ENCODE assay signal across 8 cellular contexts in the genomic region with DNA sequence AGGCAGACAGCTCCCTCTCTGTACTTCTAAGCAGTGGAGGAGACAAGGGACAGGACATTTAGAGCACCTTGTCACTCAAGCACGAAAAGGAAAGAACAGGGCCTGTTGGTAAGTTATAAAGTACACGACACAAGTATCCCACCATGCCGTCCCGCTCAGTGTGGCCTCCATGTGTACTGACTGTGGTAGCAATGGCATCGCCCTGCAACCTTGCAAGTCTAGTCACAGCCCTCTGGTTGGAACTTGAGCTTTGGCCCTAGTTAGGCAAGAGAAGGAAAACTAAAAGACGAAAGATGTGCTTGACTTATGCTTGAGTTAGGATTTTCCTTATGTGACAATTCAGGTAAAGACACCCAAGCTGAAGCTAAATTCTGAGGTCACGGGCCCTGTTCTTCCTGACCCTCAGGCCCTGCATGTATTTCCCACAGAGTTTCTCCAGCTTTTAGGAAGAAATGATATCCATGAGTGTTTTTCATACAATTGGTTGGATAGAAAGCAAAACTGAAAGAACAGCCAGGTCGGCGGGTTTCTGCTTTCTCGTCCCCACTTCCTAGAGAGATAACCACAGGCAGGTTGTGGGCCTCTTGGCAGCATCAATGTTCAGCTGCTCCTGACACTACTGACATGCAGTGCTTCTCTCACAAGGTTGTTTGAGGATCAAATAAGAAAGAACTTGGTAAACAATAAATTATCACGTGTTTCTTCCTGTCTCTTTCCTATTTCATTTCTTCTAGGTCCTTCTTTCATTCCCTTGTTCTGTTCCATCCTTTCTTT.
DNase-seq lines count a peak whose midpoint lies in the region; ATAC-seq and TF ChIP-seq lines count a peak whose summit lies in the region.

No MANE protein-coding gene starts in this region.

- no peak overlapping the region for H2BK15ac ChIP-seq in neuronal stem cell (ENCODE audit: low read length)

- H2BK120ac ChIP-seq in neuronal stem cell (ENCODE audit: low read depth, low read length) = no peak overlapping the region

- ATAC-seq in HG03066 (IDR thresholded peaks at IDR 0.05; ENCODE audit: low read depth, unreplicated experiment) (peak; percentile 87), sciatic nerve (no peak)
- peak; percentile 90 for ATAC-seq in activated CD8-positive, alpha-beta T cell treated with anti-CD3 and anti-CD28 coated beads for 36 hours

- no peak overlapping the region for H2BK12ac ChIP-seq in neuronal stem cell (ENCODE audit: low read length)

- H3K4me3 ChIP-seq in neuronal stem cell (ENCODE audit: low read length in 2 of 2) = no peak overlapping the region

- H3K27me3 Mint-ChIP-seq in activated CD8-positive, alpha-beta T cell treated with anti-CD3 and anti-CD28 coated beads for 36 hours = no peaks in the 10 kb centered on the region

- POLR2A ChIA-PET in activated CD8-positive, alpha-beta T cell treated with anti-CD3 and anti-CD28 coated beads for 36 hours (lab: Charles Lee) = no interaction called here

- no peak overlapping the region for H4K91ac ChIP-seq in neuronal stem cell (ENCODE audit: low read depth, low read length, poor library complexity)

- H3K4ac ChIP-seq in neuronal stem cell (ENCODE audit: low read length) = no peak overlapping the region

- H3K14ac ChIP-seq in neuronal stem cell (ENCODE audit: low read length) = no peak overlapping the region

- CTCF ChIA-PET in activated CD8-positive, alpha-beta T cell treated with anti-CD3 and anti-CD28 coated beads for 36 hours (lab: Charles Lee) = interaction anchor here (1.1 kb wide), 1 partner anchor 215 kb away, joined by 3 read pairs; no protein-coding TSS in a partner anchor

- no peak overlapping the region for H3K27ac ChIP-seq in neuronal stem cell (replicated peaks; ENCODE audit: low read length)

- no peak overlapping the region for H2AK5ac ChIP-seq in neuronal stem cell (ENCODE audit: low read depth, low read length)

- no peaks in the 10 kb centered on the region for H3K9me3 Mint-ChIP-seq in activated CD8-positive, alpha-beta T cell treated with anti-CD3 and anti-CD28 coated beads for 36 hours

- no peak overlapping the region for H2BK5ac ChIP-seq in neuronal stem cell (ENCODE audit: low read length)

- H3K4me1 Mint-ChIP-seq in activated CD8-positive, alpha-beta T cell treated with anti-CD3 and anti-CD28 coated beads for 36 hours (ENCODE audit: low read depth) = peaks cover 11% of the 10 kb centered on the region

- no peak overlapping the region for H2AFZ ChIP-seq in neuronal stem cell (ENCODE audit: low read length)

- no peak overlapping the region for H4K8ac ChIP-seq in neuronal stem cell (ENCODE audit: low read depth, low read length)

- H3K4me3 Mint-ChIP-seq in activated CD8-positive, alpha-beta T cell treated with anti-CD3 and anti-CD28 coated beads for 36 hours = no peak overlapping the region

- WGBS in neuronal stem cell (ENCODE audit: extremely low coverage in 2 of 2, insufficient read length in 2 of 2, insufficient replicate concordance in 1 of 2), 2 donors = no CpG with 5 or more reads among the region's 11 CpGs

- H3K79me1 ChIP-seq in neuronal stem cell (ENCODE audit: low read depth, low read length) = no peaks in the 10 kb centered on the region

- H3K27ac Mint-ChIP-seq in activated CD8-positive, alpha-beta T cell treated with anti-CD3 and anti-CD28 coated beads for 36 hours = no peak overlapping the region

- intact Hi-C loops in activated CD8-positive, alpha-beta T cell treated with anti-CD3 and anti-CD28 coated beads for 36 hours (cut with micrococcal nuclease) = no loop called here
- intact Hi-C loops in sciatic nerve (cut with DNase I) = no loop called here

- TF ChIP-seq CTCF in activated CD8-positive, alpha-beta T cell treated with anti-CD3 and anti-CD28 coated beads for 36 hours (IDR thresholded peaks at IDR 0.05) = no peak

- H3K36me3 Mint-ChIP-seq in activated CD8-positive, alpha-beta T cell treated with anti-CD3 and anti-CD28 coated beads for 36 hours (ENCODE audit: low read depth) = no peaks in the 10 kb centered on the region

- H3K36me3 ChIP-seq in neuronal stem cell (replicated peaks in 1 of 2; ENCODE audit: control insufficient read depth in 2 of 2, insufficient read depth in 2 of 2, low read length in 2 of 2) = peaks cover 0 to 1% of the 10 kb centered on the region in 2 donors

- H3K27me3 ChIP-seq in neuronal stem cell (ENCODE audit: control insufficient read depth in 3 of 3, insufficient read depth in 3 of 3, low read depth in 1 of 3, low read length in 3 of 3) = no peaks in the 10 kb centered on the region

- no peak overlapping the region for H3K9ac ChIP-seq in neuronal stem cell (ENCODE audit: low read depth, low read length, poor library complexity)

- no peak overlapping the region for H3K18ac ChIP-seq in neuronal stem cell (ENCODE audit: low read length)

- H3K4me1 ChIP-seq in neuronal stem cell (ENCODE audit: control insufficient read depth in 2 of 2, insufficient read depth in 1 of 2, low read depth in 1 of 2, low read length in 2 of 2) = peaks cover 0 to 1% of the 10 kb centered on the region in 2 donors

- DNase-seq in DMS53 (lab: John Stamatoyannopoulos, UW) (peak; percentile 45), DMS53 treated with DMSO at 0.1 percent for 48 hours (lab: John Stamatoyannopoulos, UW; ENCODE audit: unreplicated experiment) (no peak), sciatic nerve (ENCODE audit: low spot score) (no peak), neuronal stem cell (ENCODE audit: low spot score) (no peak), NCI-H446 treated with DMSO at 0.1 percent for 48 hours (lab: John Stamatoyannopoulos, UW) (no peak)
- peak; percentile 65 for DNase-seq in activated CD8-positive, alpha-beta T cell treated with anti-CD3 and anti-CD28 coated beads for 36 hours
- peak; percentile 2 to 5 for DNase-seq in stimulated activated CD8-positive, alpha-beta memory T cell treated with anti-CD3 and anti-CD28 coated beads, Interleukin-15, amount 100 ng/mL, for 48 hours (ENCODE audit: low read depth in 2 of 2)

- H3K23ac ChIP-seq in neuronal stem cell (ENCODE audit: low read depth, low read length, poor library complexity) = no peak overlapping the region

- H3K9me3 ChIP-seq in neuronal stem cell (replicated peaks in 1 of 2; ENCODE audit: control insufficient read depth in 2 of 2, insufficient read depth in 1 of 2, low read depth in 1 of 2, low read length in 2 of 2) = no peaks in the 10 kb centered on the region

- no peak overlapping the region for H3K4me2 ChIP-seq in neuronal stem cell (ENCODE audit: insufficient read depth, low read length, poor library complexity, severe bottlenecking)

Comparison
In these comparisons a context has a peak if more than half of its experiments do, and no peak if none do; other contexts are left out.
1. DNase-seq: peak in DMS53 (single experiment), activated CD8-positive, alpha-beta T cell treated with anti-CD3 and anti-CD28 coated beads for 36 hours (single experiment) and stimulated activated CD8-positive, alpha-beta memory T cell treated with anti-CD3 and anti-CD28 coated beads, Interleukin-15, amount 100 ng/mL, for 48 hours (2 of 2); none in DMS53 treated with DMSO at 0.1 percent for 48 hours (single experiment), sciatic nerve (single experiment), neuronal stem cell (single experiment) and NCI-H446 treated with DMSO at 0.1 percent for 48 hours (single experiment).